8 cellular contexts compared by ENCODE assay signal in genomic region chr13:31161583-31162150, GRCh38. TPM values are rescaled to one million over a fixed set of nuclear protein-coding genes. Genes with fewer than 3 reads are reported as not detected.
DNase-seq lines count a peak whose midpoint lies in the region; ATAC-seq and TF ChIP-seq lines count a peak whose summit lies in the region.

Gene HSPH1 (minus strand): TSS chr13:31161904. CDS start chr13:31161582, 322 bp downstream.

- H2AFZ ChIP-seq in Karpas-422 (ENCODE audit: low read length), result peak within 1 kb of the TSS; percentile 93

- H3K36me3 Mint-ChIP-seq in nephron (ENCODE audit: low read depth), result peaks cover 15% of the 10 kb centered on the region
- H3K36me3 Mint-ChIP-seq in stimulated activated naive CD8-positive, alpha-beta T cell treated with anti-CD3 and anti-CD28 coated beads, Interleukin-15, Interleukin-2, amounts not matched to agents 100 ng/mL and 50 ng/mL, for 24 hours (ENCODE audit: low read depth), result peaks cover 42% of the 10 kb centered on the region

- DNase-seq in EL (peak; percentile 99), Karpas-422 (peak; percentile 99), RKO (ENCODE audit: low spot score) (peak; percentile 98), fibroblast of the aortic adventitia (ENCODE audit: low read depth) (peak; percentile 96)
- DNase-seq in activated effector memory CD4-positive, alpha-beta T cell treated with Interleukin-2 at 50 U/mL for 16 hours, result peak; percentile 96

- H4K20me1 ChIP-seq in Karpas-422 (ENCODE audit: insufficient read depth, low read depth, low read length), result peaks cover 10% of the 10 kb centered on the region

- peak; percentile 75 for ATAC-seq in GM21825 (IDR thresholded peaks at IDR 0.05; ENCODE audit: unreplicated experiment)

- no peaks in the 10 kb centered on the region for H3K27me3 ChIP-seq in Karpas-422 (ENCODE audit: low read length)

- H3K4me1 ChIP-seq in Karpas-422 (ENCODE audit: low read length), result peaks cover 28% of the 10 kb centered on the region

- H3K4me3 Mint-ChIP-seq in nephron, result peak within 1 kb of the TSS; percentile 94 to 95 (median 95)
- H3K4me3 Mint-ChIP-seq in stimulated activated naive CD8-positive, alpha-beta T cell treated with anti-CD3 and anti-CD28 coated beads, Interleukin-15, Interleukin-2, amounts not matched to agents 100 ng/mL and 50 ng/mL, for 24 hours, result peak within 1 kb of the TSS; percentile 91

- no peaks in the 10 kb centered on the region for H3K9me2 ChIP-seq in Karpas-422 (replicated peaks; ENCODE audit: insufficient read depth, low read length)

- H3K9me3 ChIP-seq in Karpas-422 (ENCODE audit: low read length), result no peaks in the 10 kb centered on the region

- H3K9me3 Mint-ChIP-seq in nephron, result no peaks in the 10 kb centered on the region
- no peaks in the 10 kb centered on the region for H3K9me3 Mint-ChIP-seq in stimulated activated naive CD8-positive, alpha-beta T cell treated with anti-CD3 and anti-CD28 coated beads, Interleukin-15, Interleukin-2, amounts not matched to agents 100 ng/mL and 50 ng/mL, for 24 hours

- peaks cover 20% of the 10 kb centered on the region; the same call in 1 of the 2 replicates for H3K36me3 ChIP-seq in Karpas-422 (ENCODE audit: insufficient read depth, low read length)

- peak within 1 kb of the TSS; percentile 54 for H3K27ac ChIP-seq in Karpas-422 (ENCODE audit: low read length)

- peak within 1 kb of the TSS; percentile 86 for H3K4me2 ChIP-seq in Karpas-422 (ENCODE audit: low read depth, low read length, poor library complexity, severe bottlenecking)

- H3K27me3 Mint-ChIP-seq in nephron (ENCODE audit: low read depth), result no peaks in the 10 kb centered on the region
- no peaks in the 10 kb centered on the region for H3K27me3 Mint-ChIP-seq in stimulated activated naive CD8-positive, alpha-beta T cell treated with anti-CD3 and anti-CD28 coated beads, Interleukin-15, Interleukin-2, amounts not matched to agents 100 ng/mL and 50 ng/mL, for 24 hours

- peak within 1 kb of the TSS; percentile 98 to 99 (median 98) for H3K27ac Mint-ChIP-seq in nephron
- peak within 1 kb of the TSS; percentile 98 for H3K27ac Mint-ChIP-seq in stimulated activated naive CD8-positive, alpha-beta T cell treated with anti-CD3 and anti-CD28 coated beads, Interleukin-15, Interleukin-2, amounts not matched to agents 100 ng/mL and 50 ng/mL, for 24 hours

- H3K9ac ChIP-seq in Karpas-422 (ENCODE audit: low read length), result peak within 1 kb of the TSS; percentile 93

- H3K4me1 Mint-ChIP-seq in nephron, result peaks cover 39% of the 10 kb centered on the region
- peaks cover 51% of the 10 kb centered on the region for H3K4me1 Mint-ChIP-seq in stimulated activated naive CD8-positive, alpha-beta T cell treated with anti-CD3 and anti-CD28 coated beads, Interleukin-15, Interleukin-2, amounts not matched to agents 100 ng/mL and 50 ng/mL, for 24 hours (ENCODE audit: low read depth)

- peaks cover 51% of the 10 kb centered on the region for H3K79me2 ChIP-seq in Karpas-422 (ENCODE audit: low read length)

- H3K4me3 ChIP-seq in Karpas-422 (ENCODE audit: low read length) (peak within 1 kb of the TSS; percentile 94), fibroblast of the aortic adventitia (ENCODE audit: low read depth, low read length) (peak within 1 kb of the TSS; percentile 88)

- peak; percentile 29 for TF ChIP-seq CTCF in fibroblast of the aortic adventitia (IDR thresholded peaks at IDR 0.05; ENCODE audit: insufficient read depth, low read length)
- peak in 1 of 3 experiments; percentile 13 for TF ChIP-seq CTCF in nephron (IDR thresholded peaks at IDR 0.05; ENCODE audit: unreplicated experiment in 3 of 3)

RNA-seq across cellular contexts. Expression of gene HSPH1, which starts in this region (rescaled TPM):
- 66.3 and 116 TPM in 2 replicates for total RNA-seq in Karpas-422 (2014; rRNA removed; shearing (Covaris generic); ENCODE audit: low replicate concordance)
- total RNA-seq in fibroblast of the aortic adventitia (ENCODE audit: low replicate concordance), result 51.8 and 69.9 TPM in 2 replicates

Comparison
In these comparisons a context has a peak if more than half of its experiments do, and no peak if none do; other contexts are left out.
1. Peak in every context shown above with its lines: DNase-seq, ATAC-seq, H3K4me3 ChIP-seq and H3K27ac ChIP-seq.